ENCODE assay signal across 16 cellular contexts in the genomic region with DNA sequence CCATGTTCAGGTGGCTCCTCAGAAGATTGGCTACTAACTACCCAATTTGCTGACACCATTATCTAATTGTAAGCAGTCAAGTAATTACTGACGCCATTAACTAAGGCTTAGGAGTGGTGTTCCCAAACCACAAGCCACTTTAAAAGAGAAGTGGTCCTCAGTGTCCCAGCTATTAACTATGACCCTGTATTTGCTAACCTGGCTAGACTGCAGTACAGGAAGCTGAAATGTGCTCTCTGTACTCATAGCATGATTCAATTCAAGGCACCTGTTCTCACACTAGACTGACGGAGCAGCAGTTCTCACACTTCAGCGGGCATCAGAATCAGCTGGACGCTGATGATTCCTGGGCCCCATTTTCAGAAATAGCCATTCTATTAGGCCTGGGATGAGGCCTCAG. TPM values are rescaled to one million over a fixed set of nuclear protein-coding genes. Genes with fewer than 3 reads are reported as not detected.
DNase-seq lines count a peak whose midpoint lies in the region; ATAC-seq, FAIRE-seq and TF ChIP-seq lines count a peak whose summit lies in the region.
"Had no signal": no experiment of that assay in that cellular context is flagged by ENCODE, and none has a peak within 500 bp of the region (broad histone marks: within the 10 kb centered on the region; RNA-seq: fewer than 3 reads in every experiment).

No MANE protein-coding gene starts in this region.

- peaks cover 12% of the 10 kb centered on the region for H3K27me3 Mint-ChIP-seq in stimulated activated naive CD8-positive, alpha-beta T cell treated with anti-CD3 and anti-CD28 coated beads, Interleukin-15, amount 100 ng/mL, for 72 hours
- peaks cover 0 to 7% of the 10 kb centered on the region in 2 donors for H3K27me3 Mint-ChIP-seq in natural killer cell treated with Interleukin-12 subunit alpha and Interleukin-12 subunit beta and Interleukin-15 and Interleukin-18, amount 100 ng/mL, for 72 hours
- H3K27me3 Mint-ChIP-seq in glutamatergic neuron (ENCODE audit: unreplicated experiment), result no peaks in the 10 kb centered on the region
- H3K27me3 Mint-ChIP-seq: activated naive CD8-positive, alpha-beta T cell treated with anti-CD3 and anti-CD28 coated beads, Interleukin-2, amount 10 ng/mL, durations not matched to agents 7 days and 5 days had no signal

- peak; percentile 50 for ATAC-seq in GM21515 (IDR thresholded peaks at IDR 0.05; ENCODE audit: unreplicated experiment)
- ATAC-seq in HG03521 (IDR thresholded peaks at IDR 0.05; ENCODE audit: unreplicated experiment), result peak; percentile 50
- ATAC-seq in stimulated activated naive CD8-positive, alpha-beta T cell treated with anti-CD3 and anti-CD28 coated beads, Interleukin-15, amount 100 ng/mL, for 72 hours, result no peak
- ATAC-seq in natural killer cell treated with Interleukin-12 subunit alpha and Interleukin-12 subunit beta and Interleukin-15 and Interleukin-18, amount 100 ng/mL, for 72 hours, result no peak
- ATAC-seq: SK-N-SH treated with all-trans-retinoic acid at 6 μM for 48 hours had no signal

- no peak overlapping the region for H3K9ac ChIP-seq in OCI-LY3 (ENCODE audit: low read length)
- H3K9ac ChIP-seq: BLaER1 had no signal

- H3K4me1 ChIP-seq in OCI-LY3 (ENCODE audit: low read length) (peaks cover 28% of the 10 kb centered on the region), transverse colon (peaks cover 0 to 4% (median 4%) of the 10 kb centered on the region in 4 donors)
- H3K4me1 ChIP-seq: BLaER1 had no signal

- no peak overlapping the region for H2AFZ ChIP-seq in OCI-LY3 (ENCODE audit: low read depth, low read length)

- no peak overlapping the region for H3K27ac ChIP-seq in OCI-LY3 (ENCODE audit: low read length)
- H3K27ac ChIP-seq in transverse colon, result no peak overlapping the region
- H3K27ac ChIP-seq: BLaER1, epithelial cell of prostate, left ventricle myocardium inferior had no signal

- H3K4me3 Mint-ChIP-seq in stimulated activated naive CD8-positive, alpha-beta T cell treated with anti-CD3 and anti-CD28 coated beads, Interleukin-15, amount 100 ng/mL, for 72 hours, result no peak overlapping the region
- H3K4me3 Mint-ChIP-seq in natural killer cell treated with Interleukin-12 subunit alpha and Interleukin-12 subunit beta and Interleukin-15 and Interleukin-18, amount 100 ng/mL, for 72 hours, result no peak overlapping the region
- H3K4me3 Mint-ChIP-seq in glutamatergic neuron (ENCODE audit: unreplicated experiment), result no peak overlapping the region
- H3K4me3 Mint-ChIP-seq: activated naive CD8-positive, alpha-beta T cell treated with anti-CD3 and anti-CD28 coated beads, Interleukin-2, amount 10 ng/mL, durations not matched to agents 7 days and 5 days; central memory CD8-positive, alpha-beta T cell had no signal

- H3K4me3 ChIP-seq in OCI-LY3 (ENCODE audit: low read length) (no peak overlapping the region), transverse colon (no peak overlapping the region)
- H3K4me3 ChIP-seq: BLaER1, left ventricle myocardium inferior had no signal

- intact Hi-C loops in transverse colon (cut with DNase I; ENCODE audit: low total_unique reads), result no loop called here

- TF ChIP-seq CTCF in OCI-LY3 (IDR thresholded peaks at IDR 0.05; ENCODE audit: low read depth, low read length), result no peak
- no peak for TF ChIP-seq CTCF in transverse colon (IDR thresholded peaks at IDR 0.05)
- TF ChIP-seq CTCF in glutamatergic neuron (IDR thresholded peaks at IDR 0.05; ENCODE audit: partially characterized antibody, unreplicated experiment), result no peak

- H3K27me3 ChIP-seq in OCI-LY3 (ENCODE audit: low read depth, low read length) (peaks cover 8% of the 10 kb centered on the region; the same call in 1 of the 2 replicates), transverse colon (no peaks in the 10 kb centered on the region)
- H3K27me3 ChIP-seq: BLaER1 had no signal

- peak; percentile 89 for FAIRE-seq in GM12892 (lab: Jason Lieb, UNC)
- FAIRE-seq: GM18507 had no signal

- WGBS in transverse colon (ENCODE audit: low coverage in 1 of 2), 2 donors, result 75% methylated on average over 4 of the region's 4 CpGs; no CpG with 5 or more reads in 1 of the 2 donors

- H3K9me3 Mint-ChIP-seq in stimulated activated naive CD8-positive, alpha-beta T cell treated with anti-CD3 and anti-CD28 coated beads, Interleukin-15, amount 100 ng/mL, for 72 hours, result no peaks in the 10 kb centered on the region
- H3K9me3 Mint-ChIP-seq in natural killer cell treated with Interleukin-12 subunit alpha and Interleukin-12 subunit beta and Interleukin-15 and Interleukin-18, amount 100 ng/mL, for 72 hours, result no peaks in the 10 kb centered on the region
- no peaks in the 10 kb centered on the region for H3K9me3 Mint-ChIP-seq in glutamatergic neuron (ENCODE audit: unreplicated experiment)
- H3K9me3 Mint-ChIP-seq: activated naive CD8-positive, alpha-beta T cell treated with anti-CD3 and anti-CD28 coated beads, Interleukin-2, amount 10 ng/mL, durations not matched to agents 7 days and 5 days; central memory CD8-positive, alpha-beta T cell had no signal

- H3K4me2 ChIP-seq in OCI-LY3 (ENCODE audit: low read length), result peak overlapping the region; percentile 41
- H3K4me2 ChIP-seq: BLaER1 had no signal

- no peak overlapping the region for H3K27ac Mint-ChIP-seq in stimulated activated naive CD8-positive, alpha-beta T cell treated with anti-CD3 and anti-CD28 coated beads, Interleukin-15, amount 100 ng/mL, for 72 hours
- no peak overlapping the region for H3K27ac Mint-ChIP-seq in natural killer cell treated with Interleukin-12 subunit alpha and Interleukin-12 subunit beta and Interleukin-15 and Interleukin-18, amount 100 ng/mL, for 72 hours
- no peak overlapping the region for H3K27ac Mint-ChIP-seq in glutamatergic neuron (ENCODE audit: unreplicated experiment)
- H3K27ac Mint-ChIP-seq: activated naive CD8-positive, alpha-beta T cell treated with anti-CD3 and anti-CD28 coated beads, Interleukin-2, amount 10 ng/mL, durations not matched to agents 7 days and 5 days had no signal

- H3K4me1 Mint-ChIP-seq in stimulated activated naive CD8-positive, alpha-beta T cell treated with anti-CD3 and anti-CD28 coated beads, Interleukin-15, amount 100 ng/mL, for 72 hours, result peaks cover 6% of the 10 kb centered on the region
- peaks cover 3 to 7% of the 10 kb centered on the region in 2 donors for H3K4me1 Mint-ChIP-seq in natural killer cell treated with Interleukin-12 subunit alpha and Interleukin-12 subunit beta and Interleukin-15 and Interleukin-18, amount 100 ng/mL, for 72 hours (ENCODE audit: low read depth in 2 of 2)
- H3K4me1 Mint-ChIP-seq in glutamatergic neuron (ENCODE audit: low read depth, unreplicated experiment), result no peaks in the 10 kb centered on the region

- no peak for TF ChIP-seq POLR2A in GM12892 (IDR thresholded peaks at IDR 0.05; ENCODE audit: low read depth, low read length)
- TF ChIP-seq POLR2A in transverse colon (IDR thresholded peaks at IDR 0.05), result no peak

- H3K79me2 ChIP-seq in OCI-LY3 (ENCODE audit: low read length), result no peaks in the 10 kb centered on the region

- H3K36me3 Mint-ChIP-seq in natural killer cell treated with Interleukin-12 subunit alpha and Interleukin-12 subunit beta and Interleukin-15 and Interleukin-18, amount 100 ng/mL, for 72 hours, result no peaks in the 10 kb centered on the region
- H3K36me3 Mint-ChIP-seq in glutamatergic neuron (ENCODE audit: unreplicated experiment), result no peaks in the 10 kb centered on the region
- H3K36me3 Mint-ChIP-seq: activated naive CD8-positive, alpha-beta T cell treated with anti-CD3 and anti-CD28 coated beads, Interleukin-2, amount 10 ng/mL, durations not matched to agents 7 days and 5 days had no signal

- DNase-seq in GM12892 (ENCODE audit: insufficient read length), result no peak
- no peak for DNase-seq in stimulated activated naive CD8-positive, alpha-beta T cell treated with anti-CD3 and anti-CD28 coated beads, Interleukin-15, amount 100 ng/mL, for 72 hours
- no peak for DNase-seq in natural killer cell treated with Interleukin-12 subunit alpha and Interleukin-12 subunit beta and Interleukin-15 and Interleukin-18, amount 100 ng/mL, for 72 hours (ENCODE audit: low spot score)
- DNase-seq in transverse colon, result no peak
- DNase-seq in glutamatergic neuron, result no peak
- DNase-seq: activated CD4-positive, CD25-positive, alpha-beta regulatory T cell; activated naive CD8-positive, alpha-beta T cell treated with anti-CD3 and anti-CD28 coated beads, Interleukin-2, amount 10 ng/mL, durations not matched to agents 7 days and 5 days; left ventricle myocardium inferior had no signal

- H4K20me1 ChIP-seq in OCI-LY3 (ENCODE audit: insufficient read depth, low read length), result no peaks in the 10 kb centered on the region
- H4K20me1 ChIP-seq: BLaER1 had no signal

- TF ChIP-seq EP300 in transverse colon (IDR thresholded peaks at IDR 0.05; ENCODE audit: low read depth), result no peak

- H3K9me3 ChIP-seq in OCI-LY3 (ENCODE audit: insufficient read depth, low read length) (no peaks in the 10 kb centered on the region), transverse colon (no peaks in the 10 kb centered on the region)
- H3K9me3 ChIP-seq: BLaER1, left ventricle myocardium inferior had no signal

- in situ Hi-C loops in transverse colon (cut with MboI; ENCODE audit: low pct_ligation_motif_present in 1 of 4, low pct_unique_long_range_greater_than_20kb in 1 of 4, low sequenced_read_pairs in 3 of 4), result no loop called here

- H3K36me3 ChIP-seq in OCI-LY3 (replicated peaks; ENCODE audit: low read depth, low read length) (no peaks in the 10 kb centered on the region), transverse colon (no peaks in the 10 kb centered on the region)
- H3K36me3 ChIP-seq: BLaER1, left ventricle myocardium inferior had no signal

RNA-seq across cellular contexts. Expression of gene MSRB2, which starts 24.6 kb away (rescaled TPM):
- polyA plus RNA-seq in GM12892 (2012; ENCODE audit: missing spikeins), result 7.7 TPM
- 10 to 100 TPM in 1 of 2 donors, 1 to 10 TPM in 1; 6.5 to 10.7 TPM for total RNA-seq in natural killer cell treated with Interleukin-12 subunit alpha and Interleukin-12 subunit beta and Interleukin-15 and Interleukin-18, amount 100 ng/mL, for 72 hours
- total RNA-seq in transverse colon, result 10 to 100 TPM in 3 of 4 donors, 1 to 10 TPM in 1; 7.5 to 29.1 (median 19.2) TPM
- total RNA-seq in glutamatergic neuron (ENCODE audit: unreplicated experiment), result 31.3 TPM

Comparison
In these comparisons a context has a peak if more than half of its experiments do, and no peak if none do; other contexts are left out.
1. ATAC-seq: peak in GM21515 (single experiment) and HG03521 (single experiment); none in stimulated activated naive CD8-positive, alpha-beta T cell treated with anti-CD3 and anti-CD28 coated beads, Interleukin-15, amount 100 ng/mL, for 72 hours (single experiment) and natural killer cell treated with Interleukin-12 subunit alpha and Interleukin-12 subunit beta and Interleukin-15 and Interleukin-18, amount 100 ng/mL, for 72 hours (0 of 2).